Comparison of ENCODE assay signal across 8 cellular contexts in the genomic region with DNA sequence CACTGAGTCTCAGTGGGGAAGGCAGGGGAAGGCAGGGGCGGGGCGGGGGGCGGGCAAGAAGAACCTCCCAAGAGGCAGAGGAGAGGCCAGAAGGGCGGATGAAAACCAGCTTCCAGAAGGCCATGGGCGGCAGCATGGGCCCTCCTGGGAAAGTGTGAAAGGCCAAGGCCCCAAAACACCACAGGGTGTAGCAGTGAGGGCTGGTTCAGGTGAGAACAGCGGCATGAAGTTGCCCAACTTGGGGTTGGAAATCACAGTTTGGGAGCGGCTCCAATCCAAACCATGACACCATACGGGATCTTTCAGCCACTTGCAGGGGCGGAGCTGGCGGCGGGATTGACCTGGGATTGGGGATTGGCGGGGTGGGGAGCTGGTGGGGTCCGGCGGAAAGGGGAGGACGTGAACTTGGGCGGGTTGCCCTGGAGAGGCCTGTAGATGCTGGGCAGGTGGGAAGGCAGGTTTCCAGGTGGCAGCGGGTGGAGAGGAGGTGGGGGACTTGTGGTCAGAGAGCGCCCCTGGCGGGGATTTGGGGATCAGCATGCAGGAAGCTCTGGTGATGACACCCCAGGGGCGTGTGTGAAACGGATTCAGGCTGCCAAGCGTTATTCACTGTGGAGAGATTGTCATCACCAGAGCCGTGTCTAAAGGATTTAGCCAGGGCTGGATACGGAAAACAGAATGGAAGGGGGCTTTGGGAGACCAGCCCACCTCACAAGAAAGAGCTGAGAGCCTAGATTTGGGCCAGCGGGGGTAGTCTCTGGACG.
DNase-seq lines count a peak whose midpoint lies in the region; ATAC-seq and TF ChIP-seq lines count a peak whose summit lies in the region.

No MANE protein-coding gene starts in this region.

- WGBS in lower leg skin, 2 donors = 43 to 51% methylated on average over 26 of the region's 26 CpGs

- TF ChIP-seq POLR2A in lower leg skin (IDR thresholded peaks at IDR 0.05) = no peak

- no peak for ATAC-seq in HG02678 (IDR thresholded peaks at IDR 0.05; ENCODE audit: unreplicated experiment)

- H3K4me3 ChIP-seq in lower leg skin (ENCODE audit: low read depth, poor library complexity, severe bottlenecking) = no peak overlapping the region

- peak in 1 of 3 donors; percentile 65 for TF ChIP-seq CTCF in lower leg skin (IDR thresholded peaks at IDR 0.05)

- peak; percentile 88 for DNase-seq in ELR (ENCODE audit: low read depth)
- peak; percentile 22 for DNase-seq in MV-4-11 (lab: John Stamatoyannopoulos, UW)
- peak; percentile 81 to 85 for DNase-seq in activated CD4-positive, alpha-beta T cell treated with anti-CD3 and anti-CD28 coated beads, Interleukin-2, amount 50 U/mL, for 48 hours
- peak; percentile 63 to 77 for DNase-seq in dermis microvascular lymphatic vessel endothelial cell (ENCODE audit: low read depth in 2 of 2)
- DNase-seq in lower leg skin (ENCODE audit: low spot score in 2 of 2) = peak; percentile 74 to 94
- peak; percentile 38 for DNase-seq in stimulated activated CD8-positive, alpha-beta memory T cell treated with anti-CD3 and anti-CD28 coated beads, Interleukin-12 subunit alpha, Interleukin-12 subunit beta, amount 100 ng/mL, for 1 hour (ENCODE audit: low read depth)
- no peak for DNase-seq in NK-92 treated with Interleukin-12 subunit alpha and Interleukin-12 subunit beta, amount 100 ng/mL, for 24 hours (lab: John Stamatoyannopoulos, UW)

- intact Hi-C loops in lower leg skin (cut with DNase I; ENCODE audit: low total_unique reads) = no loop called here
